8 cellular contexts compared by ENCODE assay signal in the genomic region with DNA sequence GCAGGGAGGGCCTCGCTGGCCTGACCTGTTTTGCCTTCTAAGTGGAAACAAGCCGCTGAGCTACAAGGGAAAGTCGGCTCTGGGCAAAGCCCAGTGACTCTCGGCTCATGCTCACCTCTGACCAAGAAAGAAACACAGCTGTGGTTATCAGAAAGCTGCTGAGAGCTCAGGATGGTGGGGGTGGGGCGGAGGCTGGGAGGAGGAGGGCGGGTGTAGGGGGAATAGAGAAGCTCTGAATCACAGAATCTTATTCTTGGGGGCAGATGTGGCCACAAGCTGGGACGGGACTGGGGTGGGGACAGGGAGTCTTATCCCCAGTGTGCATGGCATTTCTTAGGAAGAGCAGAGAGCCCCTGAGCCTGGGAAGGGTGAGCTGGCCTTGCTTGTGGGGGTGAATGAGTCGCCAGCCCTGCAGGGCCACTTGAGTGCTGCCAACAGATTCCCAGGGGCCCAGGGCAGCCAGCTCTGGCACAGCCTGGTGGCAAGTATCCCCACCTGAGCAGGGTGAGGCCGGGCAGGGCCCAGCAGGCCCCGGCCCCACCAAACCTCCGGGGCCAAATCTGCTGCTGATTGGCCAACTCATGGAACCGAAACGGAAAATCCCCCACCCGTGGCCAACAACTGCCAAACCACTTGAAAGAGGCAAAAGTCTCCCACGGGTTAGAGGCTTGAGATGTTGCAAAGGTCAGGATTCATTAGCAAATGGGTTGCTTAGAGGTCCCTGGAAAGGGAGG.
DNase-seq lines count a peak whose midpoint lies in the region; ATAC-seq, FAIRE-seq and TF ChIP-seq lines count a peak whose summit lies in the region.

No MANE protein-coding gene starts in this region.

- intact Hi-C loops in GM12878 (cut with micrococcal nuclease; ENCODE audit: unreplicated experiment), result loop anchor here (1.0 to 5.0 kb wide), 2 partner anchors 13 to 336 kb away; no protein-coding TSS in a partner anchor

- SMC1A ChIA-PET in GM12878 (lab: Charles Lee; ENCODE audit: uncharacterized antibody, unreplicated experiment), result interaction anchor here (0.5 to 4.9 kb wide), 10 partner anchors 8 to 124 kb away, joined by 3 to 63 read pairs (median 4); no protein-coding TSS in a partner anchor

- H3K36me3 ChIP-seq in GM12878 (ENCODE audit: control insufficient read depth in 2 of 2, insufficient read depth in 2 of 2, low read length in 1 of 2), result no peaks in the 10 kb centered on the region
- H3K36me3 ChIP-seq in liver (ENCODE audit: control insufficient read depth in 4 of 4, insufficient read depth in 3 of 4, low read depth in 1 of 4, low read length in 3 of 4), result no peaks in the 10 kb centered on the region

- H3K27me3 Mint-ChIP-seq in T-cell, result peaks cover 0 to 3% of the 10 kb centered on the region in 2 donors

- H4K20me1 ChIP-seq in GM12878 (ENCODE audit: control insufficient read depth, insufficient read depth), result no peaks in the 10 kb centered on the region

- RAD21 ChIA-PET in GM12878 (lab: Charles Lee; ENCODE audit: unreplicated experiment), result interaction anchor here (0.6 to 3.2 kb wide), 18 partner anchors 8 to 349 kb away, joined by 3 to 74 read pairs (median 4); no protein-coding TSS in a partner anchor

- CTCF ChIA-PET in T-cell (lab: Charles Lee), result interaction anchor here (0.6 to 1.0 kb wide), 6 partner anchors 8 to 1944 kb away, joined by 3 read pairs; no protein-coding TSS in a partner anchor
- CTCF ChIA-PET in GM12878 (lab: Yijun Ruan, JAX), result interaction anchor here (0.6 to 2.5 kb wide), 6 partner anchors 10 to 176 kb away, joined by 3 to 30 read pairs (median 3); no protein-coding TSS in a partner anchor

- H3K4me1 ChIP-seq in GM12878 (ENCODE audit: control insufficient read depth, insufficient read depth, low read length) (peaks cover 56% of the 10 kb centered on the region), liver (ENCODE audit: control insufficient read depth in 4 of 4, insufficient read depth in 4 of 4, low read length in 3 of 4) (peaks cover 0 to 5% (median 0%) of the 10 kb centered on the region in 4 donors)

- no TSS peak for BruUV-seq in GM12878 (replicated peaks; lab: Mats Ljungman, UMichigan)

- in situ Hi-C loops in GM12878 (cut with MboI), result no loop called here

- H3K4me3 ChIP-seq in GM12878 (peak overlapping the region; percentile 26; the same call in 1 of the 2 replicates), liver (ENCODE audit: low read depth in 1 of 3, low read length in 3 of 3) (no peak overlapping the region)

- no peak for TF ChIP-seq CTCF in GM12878 (IDR thresholded peaks at IDR 0.05 in 2 of 3, conservative IDR thresholded peaks at IDR 0.05 in 1 of 3; ENCODE audit: control insufficient read depth in 2 of 3, extremely low read depth in 1 of 3, insufficient read depth in 1 of 3, low read depth in 3 of 3, low read length in 3 of 3)
- no peak for TF ChIP-seq CTCF in liver (IDR thresholded peaks at IDR 0.05; ENCODE audit: low read depth, low read length, missing input control)

- H2AFZ ChIP-seq in GM12878 (ENCODE audit: control insufficient read depth, low read depth, low read length), result no peak overlapping the region; the same call in 1 of the 2 replicates

- H3K4me2 ChIP-seq in GM12878 (ENCODE audit: control insufficient read depth, insufficient read depth), result peak overlapping the region; percentile 98

- H3K4me1 Mint-ChIP-seq in T-cell, result peaks cover 47 to 56% (median 55%) of the 10 kb centered on the region in 3 donors

- TF ChIP-seq EP300 in GM12878 (IDR thresholded peaks at IDR 0.05; ENCODE audit: borderline replicate concordance in 1 of 2, control insufficient read depth in 1 of 2, low read depth in 2 of 2, low read length in 2 of 2), result peak; percentile 66 to 87

- TF ChIP-seq POLR2A in GM12878 (IDR thresholded peaks at IDR 0.05; ENCODE audit: low read depth, low read length), result peak; percentile 59

- H3K27ac Mint-ChIP-seq in T-cell, result peak overlapping the region in 1 of 2 donors; percentile 49

- H3K36me3 Mint-ChIP-seq in T-cell, result no peaks in the 10 kb centered on the region

- H3K27me3 ChIP-seq in GM12878 (replicated peaks in 1 of 2; ENCODE audit: control insufficient read depth in 2 of 2, insufficient read depth in 2 of 2, low read length in 1 of 2) (no peaks in the 10 kb centered on the region), liver (ENCODE audit: control insufficient read depth in 4 of 4, insufficient read depth in 4 of 4, low read length in 3 of 4) (no peaks in the 10 kb centered on the region)

- H3K79me2 ChIP-seq in GM12878 (ENCODE audit: control insufficient read depth, insufficient read depth, low read length), result no peaks in the 10 kb centered on the region

- H3K9ac ChIP-seq in GM12878 (ENCODE audit: control insufficient read depth, insufficient read depth, low read length) (peak overlapping the region; percentile 53), liver (ENCODE audit: low read depth in 1 of 2, low read length in 2 of 2) (no peak overlapping the region)

- POLR2A ChIA-PET in T-cell (lab: Charles Lee) (interaction anchor here in 1 of 2 donors (0.6 kb wide), 1 partner anchor 1648 kb away, joined by 6 read pairs; no protein-coding TSS in a partner anchor), GM12878 (lab: Charles Lee) (interaction anchor here (0.6 to 3.8 kb wide), 2 partner anchors 11 to 760 kb away, joined by 4 to 59 read pairs; no protein-coding TSS in a partner anchor)

- H3K27ac ChIP-seq in GM12878 (ENCODE audit: control insufficient read depth, insufficient read depth) (peak overlapping the region; percentile 90), liver (ENCODE audit: low read depth in 1 of 2, low read length in 2 of 2) (peak overlapping the region; percentile 4 to 41)

- 0 out of 2 replicates have a peak, but pooled peaks have one; percentile 23 for TF ChIP-seq RAD21 in GM12878 (IDR thresholded peaks at IDR 0.05; ENCODE audit: insufficient read depth, low read depth, low read length)
- no peak for TF ChIP-seq RAD21 in liver (IDR thresholded peaks at IDR 0.05)

- 2% methylated on average over 15 of the region's 15 CpGs for WGBS in GM12878 (ENCODE audit: insufficient coverage, insufficient replicate concordance, low lambda C conversion rate, missing lambda C conversion rate)
- 66% methylated on average over 15 of the region's 15 CpGs for WGBS in liver

- peak overlapping the region in 2 of 3 donors; percentile 9 to 54 for H3K4me3 Mint-ChIP-seq in T-cell

- DNase-seq in SKM-1 treated with dmso at 0.1 percent for 144 hours (lab: John Stamatoyannopoulos, UW; ENCODE audit: unreplicated experiment) (peak; percentile 24), SKM-1 (lab: John Stamatoyannopoulos, UW; ENCODE audit: unreplicated experiment) (no peak), T-cell (peak in 21 of 34 experiments; percentile 8 to 40 (median 27)), GM12878 (ENCODE audit: low read depth, low spot score) (peak; percentile 89), mesenteric fat pad (ENCODE audit: low spot score) (no peak)
- peak; percentile 66 to 72 for DNase-seq in stimulated activated CD8-positive, alpha-beta memory T cell treated with anti-CD3 and anti-CD28 coated beads, Interleukin-15, amount 100 ng/mL, for 48 hours (ENCODE audit: low read depth in 2 of 2)

- H3K9me3 ChIP-seq in GM12878 (replicated peaks; ENCODE audit: control insufficient read depth, insufficient read depth, low read length), result no peaks in the 10 kb centered on the region; the same call in 2 of the 3 replicates
- no peaks in the 10 kb centered on the region for H3K9me3 ChIP-seq in liver (ENCODE audit: control insufficient read depth in 4 of 4, low read length in 3 of 4)

- peak; percentile 73 for ATAC-seq in HG03135 (IDR thresholded peaks at IDR 0.05; ENCODE audit: unreplicated experiment)
- peak; percentile 57 to 72 (median 62) for ATAC-seq in T-cell (replicated peaks in 1 of 4)
- peak; percentile 91 for ATAC-seq in GM12878

- peak; percentile 80 for FAIRE-seq in GM12878 (lab: Jason Lieb, UNC)

- no peaks in the 10 kb centered on the region for H3K9me3 Mint-ChIP-seq in T-cell

TF ChIP-seq in GM12878, 131 proteins besides CTCF, POLR2A, EP300 and RAD21 (continues in another document):
- peak; percentile 73; the same call in 1 of the 2 replicates for TF ChIP-seq TCF3 (IDR thresholded peaks at IDR 0.05; ENCODE audit: borderline replicate concordance, insufficient read depth, low read depth, low read length)
- no peak for TF ChIP-seq ESRRA (IDR thresholded peaks at IDR 0.05; ENCODE audit: low read length)
- peak; percentile 98 for TF ChIP-seq GATAD2B (conservative IDR thresholded peaks at IDR 0.05; ENCODE audit: low read depth)
- TF ChIP-seq USF1 (IDR thresholded peaks at IDR 0.05; ENCODE audit: borderline replicate concordance, extremely low read length, insufficient read depth, low read depth, low read length), result no peak
- TF ChIP-seq SMARCA5 (IDR thresholded peaks at IDR 0.05), result peak; percentile 99
- TF ChIP-seq TCF7 (IDR thresholded peaks at IDR 0.05; ENCODE audit: borderline replicate concordance), result peak; percentile 98
- peak; percentile 97 for TF ChIP-seq DPF2 (IDR thresholded peaks at IDR 0.05)
- peak; percentile 93 for TF ChIP-seq IKZF1 (conservative IDR thresholded peaks at IDR 0.05)

TF ChIP-seq in liver, 16 proteins besides CTCF, POLR2A, EP300 and RAD21:
- TF ChIP-seq, protein P1, sequence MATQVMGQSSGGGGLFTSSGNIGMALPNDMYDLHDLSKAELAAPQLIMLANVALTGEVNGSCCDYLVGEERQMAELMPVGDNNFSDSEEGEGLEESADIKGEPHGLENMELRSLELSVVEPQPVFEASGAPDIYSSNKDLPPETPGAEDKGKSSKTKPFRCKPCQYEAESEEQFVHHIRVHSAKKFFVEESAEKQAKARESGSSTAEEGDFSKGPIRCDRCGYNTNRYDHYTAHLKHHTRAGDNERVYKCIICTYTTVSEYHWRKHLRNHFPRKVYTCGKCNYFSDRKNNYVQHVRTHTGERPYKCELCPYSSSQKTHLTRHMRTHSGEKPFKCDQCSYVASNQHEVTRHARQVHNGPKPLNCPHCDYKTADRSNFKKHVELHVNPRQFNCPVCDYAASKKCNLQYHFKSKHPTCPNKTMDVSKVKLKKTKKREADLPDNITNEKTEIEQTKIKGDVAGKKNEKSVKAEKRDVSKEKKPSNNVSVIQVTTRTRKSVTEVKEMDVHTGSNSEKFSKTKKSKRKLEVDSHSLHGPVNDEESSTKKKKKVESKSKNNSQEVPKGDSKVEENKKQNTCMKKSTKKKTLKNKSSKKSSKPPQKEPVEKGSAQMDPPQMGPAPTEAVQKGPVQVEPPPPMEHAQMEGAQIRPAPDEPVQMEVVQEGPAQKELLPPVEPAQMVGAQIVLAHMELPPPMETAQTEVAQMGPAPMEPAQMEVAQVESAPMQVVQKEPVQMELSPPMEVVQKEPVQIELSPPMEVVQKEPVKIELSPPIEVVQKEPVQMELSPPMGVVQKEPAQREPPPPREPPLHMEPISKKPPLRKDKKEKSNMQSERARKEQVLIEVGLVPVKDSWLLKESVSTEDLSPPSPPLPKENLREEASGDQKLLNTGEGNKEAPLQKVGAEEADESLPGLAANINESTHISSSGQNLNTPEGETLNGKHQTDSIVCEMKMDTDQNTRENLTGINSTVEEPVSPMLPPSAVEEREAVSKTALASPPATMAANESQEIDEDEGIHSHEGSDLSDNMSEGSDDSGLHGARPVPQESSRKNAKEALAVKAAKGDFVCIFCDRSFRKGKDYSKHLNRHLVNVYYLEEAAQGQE (IDR thresholded peaks at IDR 0.05), result no peak
- peak; percentile 50 for TF ChIP-seq NR2F2 (IDR thresholded peaks at IDR 0.05)

Comparison
In these comparisons a context has a peak if more than half of its experiments do, and no peak if none do; other contexts are left out.
1. DNase-seq: peak in SKM-1 treated with dmso at 0.1 percent for 144 hours (single experiment), T-cell (21 of 34), GM12878 (single experiment) and stimulated activated CD8-positive, alpha-beta memory T cell treated with anti-CD3 and anti-CD28 coated beads, Interleukin-15, amount 100 ng/mL, for 48 hours (2 of 2); none in SKM-1 (single experiment) and mesenteric fat pad (single experiment).
2. Peak in every context shown above with its lines, with median percentiles within 50 percentile points of each other: ATAC-seq.